9 cellular contexts compared by ENCODE assay signal in the genomic region with DNA sequence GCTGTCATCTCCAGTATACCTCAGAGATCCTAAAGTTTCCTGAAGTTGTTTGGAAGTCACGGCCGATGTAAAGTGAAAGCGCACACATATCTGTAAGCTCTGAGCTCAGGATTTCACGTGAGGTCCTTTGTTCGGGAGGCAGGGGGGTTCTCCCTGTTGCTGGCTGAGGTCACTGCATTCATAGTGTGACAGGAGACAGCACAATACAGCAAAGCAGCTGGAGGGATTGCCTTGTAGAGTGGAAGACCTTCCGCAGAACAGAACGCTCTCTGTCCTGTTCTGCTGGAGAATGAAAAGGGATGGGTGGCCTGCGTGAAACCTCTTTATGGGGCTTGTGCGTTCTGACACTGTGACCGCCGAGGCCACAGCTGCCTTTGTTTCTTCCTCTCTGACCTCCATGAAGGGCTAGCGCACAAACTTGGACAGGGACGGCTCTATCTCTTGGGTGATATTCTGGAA. TPM values are rescaled to one million over a fixed set of nuclear protein-coding genes. Genes with fewer than 3 reads are reported as not detected.
DNase-seq lines count a peak whose midpoint lies in the region; ATAC-seq and TF ChIP-seq lines count a peak whose summit lies in the region.
"Had no signal": no experiment of that assay in that cellular context is flagged by ENCODE, and none has a peak within 500 bp of the region (broad histone marks: within the 10 kb centered on the region; RNA-seq: fewer than 3 reads in every experiment).

No MANE protein-coding gene starts in this region.

- H3K27me3 ChIP-seq in CD4-positive, alpha-beta memory T cell (ENCODE audit: insufficient read depth, low read length): no peaks in the 10 kb centered on the region
- no peaks in the 10 kb centered on the region for H3K27me3 ChIP-seq in esophagus squamous epithelium

- WGBS in esophagus squamous epithelium, 2 donors: 56 to 87% methylated on average over 5 to 9 of the region's 13 CpGs

- H3K27ac ChIP-seq in CD4-positive, alpha-beta memory T cell (ENCODE audit: low read depth, low read length): peak overlapping the region; percentile 92
- H3K27ac ChIP-seq in esophagus squamous epithelium: peak overlapping the region; percentile 38 to 82 (median 76)

- CTCF ChIA-PET in CD4-positive, alpha-beta memory T cell (lab: Charles Lee; ENCODE audit: partially characterized antibody): interaction anchor here (1.1 to 6.6 kb wide), 12 partner anchors 10 to 77 kb away, joined by 3 to 68 read pairs (median 8); a partner anchor contains a TSS

- peak overlapping the region; percentile 71 to 95 (median 81) for H3K4me3 Mint-ChIP-seq in CD4-positive, alpha-beta memory T cell
- peak overlapping the region; percentile 85 for H3K4me3 Mint-ChIP-seq in T-helper 17 cell

- peak overlapping the region in 1 of 2 donors; percentile 42 for H3K4me3 ChIP-seq in CD4-positive, alpha-beta memory T cell (ENCODE audit: low read length in 2 of 2)
- peak overlapping the region in 1 of 4 donors; percentile 62 for H3K4me3 ChIP-seq in esophagus squamous epithelium

- POLR2A ChIA-PET in CD4-positive, alpha-beta memory T cell (lab: Charles Lee; ENCODE audit: partially characterized antibody): interaction anchor here (1.3 to 5.5 kb wide), 6 partner anchors 9 to 135 kb away, joined by 9 to 53 read pairs (median 12); a partner anchor contains a TSS

- no peaks in the 10 kb centered on the region for H3K27me3 Mint-ChIP-seq in CD4-positive, alpha-beta memory T cell
- H3K27me3 Mint-ChIP-seq in T-helper 17 cell: no peaks in the 10 kb centered on the region

- DNase-seq in CD4-positive, alpha-beta memory T cell: no peak
- DNase-seq in T-helper 17 cell (no peak), esophagus squamous epithelium (lab: John Stamatoyannopoulos, UW) (no peak), pons (ENCODE audit: low spot score) (peak; percentile 76), NCI-H2081 treated with DMSO at 0.1 percent for 48 hours (lab: John Stamatoyannopoulos, UW) (no peak)
- no peak for DNase-seq in activated CD4-positive, CD25-positive, alpha-beta regulatory T cell treated with anti-CD3 and anti-CD28 coated beads, Interleukin-2, amount 50 U/mL, for 72 hours
- DNase-seq: NCI-H187 treated with DMSO at 0.1 percent for 48 hours had no signal

- H3K9me3 ChIP-seq in CD4-positive, alpha-beta memory T cell (ENCODE audit: control insufficient read depth in 1 of 2, low read length in 2 of 2): no peaks in the 10 kb centered on the region
- H3K9me3 ChIP-seq in T-helper 17 cell (ENCODE audit: control insufficient read depth, low read length, poor library complexity, severe bottlenecking) (no peaks in the 10 kb centered on the region), esophagus squamous epithelium (no peaks in the 10 kb centered on the region)

- no peaks in the 10 kb centered on the region for H3K36me3 ChIP-seq in CD4-positive, alpha-beta memory T cell (ENCODE audit: insufficient read depth, low read length)
- no peaks in the 10 kb centered on the region for H3K36me3 ChIP-seq in esophagus squamous epithelium

- intact Hi-C loops in CD4-positive, alpha-beta memory T cell (cut with micrococcal nuclease): no loop called here
- intact Hi-C loops in esophagus squamous epithelium (cut with DNase I): no loop called here

- peaks cover 0 to 6% of the 10 kb centered on the region in 2 donors for H3K36me3 Mint-ChIP-seq in CD4-positive, alpha-beta memory T cell
- no peaks in the 10 kb centered on the region for H3K36me3 Mint-ChIP-seq in T-helper 17 cell (ENCODE audit: low read depth)

- no peak for TF ChIP-seq CTCF in esophagus squamous epithelium (IDR thresholded peaks at IDR 0.05)

- peaks cover 76% of the 10 kb centered on the region for H3K4me1 ChIP-seq in CD4-positive, alpha-beta memory T cell (ENCODE audit: insufficient read depth, low read length)
- H3K4me1 ChIP-seq in esophagus squamous epithelium: peaks cover 7 to 57% (median 21%) of the 10 kb centered on the region in 3 donors

- no peak for ATAC-seq in T-helper 17 cell
- no peak for ATAC-seq in HG03342 (IDR thresholded peaks at IDR 0.05; ENCODE audit: unreplicated experiment)
- ATAC-seq in GM18907 (IDR thresholded peaks at IDR 0.05; ENCODE audit: unreplicated experiment): no peak

- peaks cover 53 to 82% (median 68%) of the 10 kb centered on the region in 4 donors for H3K4me1 Mint-ChIP-seq in CD4-positive, alpha-beta memory T cell
- H3K4me1 Mint-ChIP-seq in T-helper 17 cell: peaks cover 57% of the 10 kb centered on the region

- H3K27ac Mint-ChIP-seq in CD4-positive, alpha-beta memory T cell: peak overlapping the region; percentile 87 to 100 (median 99)
- peak overlapping the region; percentile 98 for H3K27ac Mint-ChIP-seq in T-helper 17 cell

- no peaks in the 10 kb centered on the region for H3K9me3 Mint-ChIP-seq in CD4-positive, alpha-beta memory T cell

- no peak for TF ChIP-seq POLR2A in esophagus squamous epithelium (IDR thresholded peaks at IDR 0.05)

RNA-seq across cellular contexts. Expression of a gene that starts 13.4 kb away (rescaled TPM):
- total RNA-seq in CD4-positive, alpha-beta memory T cell: 10 to 100 TPM; 56.7 to 58.0 TPM
- 100 to 1,000 TPM; 126 to 159 TPM for polyA plus RNA-seq in CD4-positive, alpha-beta memory T cell
- total RNA-seq in T-helper 17 cell (10 to 100 TPM; 39.2 to 44.4 TPM), esophagus squamous epithelium (1,000 to 10,000 TPM in 1 of 4 donors, 100 to 1,000 TPM in 3; 284 to 1,204 (median 702) TPM)

RNA-seq across cellular contexts. Expression of a gene that starts 48.0 kb away (rescaled TPM):
- 10 to 100 TPM; 83.2 to 88.5 TPM for total RNA-seq in CD4-positive, alpha-beta memory T cell
- polyA plus RNA-seq in CD4-positive, alpha-beta memory T cell: 10 to 100 TPM; 20.4 to 41.0 TPM
- total RNA-seq in T-helper 17 cell (10 to 100 TPM; 32.9 to 37.7 TPM), esophagus squamous epithelium (10 to 100 TPM in 2 of 4 donors, 1 to 10 TPM in 2; 7.5 to 40.4 (median 12.1) TPM)

Comparison
In these comparisons a context has a peak if more than half of its experiments do, and no peak if none do; other contexts are left out.
1. RNA of a gene that starts 13.4 kb away (total RNA-seq): 284 to 1,204 TPM in esophagus squamous epithelium; 56.7 to 58.0 TPM in CD4-positive, alpha-beta memory T cell and 39.2 to 44.4 TPM in T-helper 17 cell; every median in the first group is over 4 times any median in the second.